ENCODE assay signal across 16 cellular contexts in genomic region chr13:95456837-95457236, GRCh38.
DNase-seq lines count a peak whose midpoint lies in the region; ATAC-seq and TF ChIP-seq lines count a peak whose summit lies in the region.
"Had no signal": no experiment of that assay in that cellular context is flagged by ENCODE, and none has a peak within 500 bp of the region (broad histone marks: within the 10 kb centered on the region; RNA-seq: fewer than 3 reads in every experiment).

No MANE protein-coding gene starts in this region.

- peak overlapping the region; percentile 27; the same call in 1 of the 2 replicates for H3K9ac ChIP-seq in KMS-11

- peak overlapping the region; percentile 15 to 58 for H3K4me3 Mint-ChIP-seq in activated T-cell treated with anti-CD3 and anti-CD28 coated beads, Interleukin-2, amount 50 U/mL, for 72 hours
- H3K4me3 Mint-ChIP-seq: type B pancreatic cell had no signal

- H3K4me3 ChIP-seq in KMS-11 (IDR thresholded peaks at IDR 0.05; ENCODE audit: insufficient read depth, low read depth, low read length): no peak overlapping the region
- H3K4me3 ChIP-seq: body of pancreas, smooth muscle cell had no signal

- H3K4me1 Mint-ChIP-seq in activated T-cell treated with anti-CD3 and anti-CD28 coated beads, Interleukin-2, amount 50 U/mL, for 72 hours (ENCODE audit: low read depth): peaks cover 15% of the 10 kb centered on the region

- H3K4me2 ChIP-seq in KMS-11: peak overlapping the region; percentile 82
- H3K4me2 ChIP-seq: smooth muscle cell had no signal

- no peak overlapping the region for H3K27ac Mint-ChIP-seq in activated T-cell treated with anti-CD3 and anti-CD28 coated beads, Interleukin-2, amount 50 U/mL, for 72 hours
- H3K27ac Mint-ChIP-seq: T-cell, type B pancreatic cell had no signal

- peak overlapping the region; percentile 16; the same call in 1 of the 2 replicates for H2AFZ ChIP-seq in KMS-11 (ENCODE audit: low read depth)

- no peaks in the 10 kb centered on the region for H3K79me2 ChIP-seq in KMS-11 (ENCODE audit: insufficient read depth, low read depth)

- H3K27me3 Mint-ChIP-seq in activated T-cell treated with anti-CD3 and anti-CD28 coated beads, Interleukin-2, amount 50 U/mL, for 72 hours (ENCODE audit: low read depth): no peaks in the 10 kb centered on the region
- H3K27me3 Mint-ChIP-seq: type B pancreatic cell had no signal

- no peaks in the 10 kb centered on the region for H4K20me1 ChIP-seq in KMS-11 (ENCODE audit: insufficient read depth)

- no peaks in the 10 kb centered on the region for H3K27me3 ChIP-seq in KMS-11 (ENCODE audit: insufficient read depth, low read depth)
- H3K27me3 ChIP-seq: body of pancreas had no signal

- no peak for ATAC-seq in activated T-cell treated with anti-CD3 and anti-CD28 coated beads, Interleukin-2, amount 50 U/mL, for 72 hours (replicated peaks in 1 of 2)
- ATAC-seq in GM21619 (IDR thresholded peaks at IDR 0.05; ENCODE audit: unreplicated experiment) (peak; percentile 19), HG02623 (IDR thresholded peaks at IDR 0.05; ENCODE audit: unreplicated experiment) (no peak)
- ATAC-seq: body of pancreas had no signal

- no peak for DNase-seq in activated T-cell treated with anti-CD3 and anti-CD28 coated beads, Interleukin-2, amount 50 U/mL, for 72 hours
- no peak for DNase-seq in activated T-cell treated with anti-CD3 and anti-CD28 coated beads, Interleukin-2, amount 50 U/mL, for 1 hour
- DNase-seq in NAMALWA (ENCODE audit: low spot score) (no peak), NCI-H510A (lab: John Stamatoyannopoulos, UW) (no peak)
- DNase-seq: body of pancreas, head of caudate nucleus, NCI-H1436, NCI-H82, occipital lobe, T-cell had no signal

- H3K27ac ChIP-seq in KMS-11 (peak overlapping the region; percentile 67), temporal lobe (ENCODE audit: low read depth, low read length) (peak overlapping the region; percentile 9)
- H3K27ac ChIP-seq: body of pancreas had no signal

- peaks cover 9 to 12% of the 10 kb centered on the region in 2 donors for H3K36me3 Mint-ChIP-seq in activated T-cell treated with anti-CD3 and anti-CD28 coated beads, Interleukin-2, amount 50 U/mL, for 72 hours (ENCODE audit: insufficient read depth in 2 of 2)
- H3K36me3 Mint-ChIP-seq: type B pancreatic cell had no signal

- H3K4me1 ChIP-seq in KMS-11 (ENCODE audit: low read depth, poor library complexity, severe bottlenecking): peaks cover 45% of the 10 kb centered on the region
- H3K4me1 ChIP-seq: body of pancreas had no signal

- no peak for TF ChIP-seq CTCF in KMS-11 (conservative IDR thresholded peaks at IDR 0.05; ENCODE audit: low read depth, low read length)

- H3K9me3 Mint-ChIP-seq in activated T-cell treated with anti-CD3 and anti-CD28 coated beads, Interleukin-2, amount 50 U/mL, for 72 hours: peaks cover 11 to 18% of the 10 kb centered on the region in 2 donors

- no peaks in the 10 kb centered on the region for H3K36me3 ChIP-seq in KMS-11 (ENCODE audit: insufficient read depth)
